In the genomic region with DNA sequence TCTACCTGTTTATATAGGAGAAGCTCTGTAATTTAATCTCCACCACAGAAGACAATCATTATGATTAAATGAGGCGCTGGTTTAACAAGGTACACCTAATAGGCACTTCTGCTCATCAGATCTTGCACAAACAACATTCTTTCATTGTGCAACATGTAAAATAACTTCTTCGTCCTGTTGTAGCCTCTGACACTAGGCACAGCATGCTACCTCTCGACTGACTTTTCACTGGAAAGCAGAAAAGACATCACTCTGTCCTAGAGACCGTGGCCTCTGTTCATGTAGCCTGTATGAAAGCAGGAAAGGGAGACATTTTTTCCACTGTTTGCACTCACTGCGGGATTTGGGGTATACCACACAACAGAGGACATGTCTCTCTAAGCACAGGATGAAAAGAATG, we compare ENCODE assay signal across 1 cellular context.
TF ChIP-seq lines count a peak whose summit lies in the region.

No MANE protein-coding gene starts in this region.

TF ChIP-seq in A549, 52 proteins besides CTCF, POLR2A, EP300 and RAD21:
- TF ChIP-seq PHF8 (IDR thresholded peaks at IDR 0.05; ENCODE audit: borderline replicate concordance, low read depth) (no peak), CEBPB (IDR thresholded peaks at IDR 0.05) (peak; percentile 43 to 80; a peak in 3 of 4 replicates)
